Comparison of ENCODE assay signal across 1 cellular context in genomic region chr16:28491970-28492474, GRCh38.
TF ChIP-seq lines count a peak whose summit lies in the region.

CLN3 (minus strand) TSS chr16:28492074; CDS start chr16:28491759, 315 bp downstream.

TF ChIP-seq in HepG2, 621 proteins besides CTCF, POLR2A, EP300 and RAD21 (continued from another document and continues in another):
- TF ChIP-seq ZFP36L2 (CRISPR knock-in tag; IDR thresholded peaks at IDR 0.05), result no peak
- peak; percentile 79; the same call in 1 of the 2 replicates for TF ChIP-seq ARID4A (CRISPR knock-in tag; IDR thresholded peaks at IDR 0.05; ENCODE audit: borderline replicate concordance)
- 0 out of 2 replicates have a peak, but pooled peaks have one; percentile 70 for TF ChIP-seq GLI4 (CRISPR knock-in tag; IDR thresholded peaks at IDR 0.05; ENCODE audit: borderline replicate concordance)
- TF ChIP-seq TRIM24 (CRISPR knock-in tag; IDR thresholded peaks at IDR 0.05), result no peak
- no peak for TF ChIP-seq FLYWCH1 (CRISPR knock-in tag; IDR thresholded peaks at IDR 0.05)
- TF ChIP-seq HNF1A (IDR thresholded peaks at IDR 0.05; ENCODE audit: low read depth), result peak; percentile 59
- TF ChIP-seq HNF1A (CRISPR knock-in tag; IDR thresholded peaks at IDR 0.05; ENCODE audit: borderline replicate concordance), result peak; percentile 66; the same call in 1 of the 2 replicates
- TF ChIP-seq HMGXB3 (CRISPR knock-in tag; IDR thresholded peaks at IDR 0.05; ENCODE audit: borderline replicate concordance), result peak; percentile 53; the same call in 1 of the 2 replicates
- TF ChIP-seq ZNF782 (CRISPR knock-in tag; IDR thresholded peaks at IDR 0.05; ENCODE audit: borderline replicate concordance), result peak; percentile 25; the same call in 1 of the 2 replicates
- TF ChIP-seq CEBPG (CRISPR knock-in tag; IDR thresholded peaks at IDR 0.05), result no peak
- TF ChIP-seq MXD4 (CRISPR knock-in tag; IDR thresholded peaks at IDR 0.05), result peak; percentile 80; the same call in 1 of the 2 replicates
- no peak for TF ChIP-seq ZSCAN29 (CRISPR knock-in tag; conservative IDR thresholded peaks at IDR 0.05)
- TF ChIP-seq SP1 (IDR thresholded peaks at IDR 0.05), result no peak
- TF ChIP-seq SP1 (CRISPR knock-in tag; IDR thresholded peaks at IDR 0.05), result no peak
- TF ChIP-seq ZBTB10 (CRISPR knock-in tag; IDR thresholded peaks at IDR 0.05; ENCODE audit: borderline replicate concordance), result no peak
- 0 out of 4 replicates have a peak, but pooled peaks of 1 of the 2 experiments have one; percentile 34 for TF ChIP-seq KLF16 (CRISPR knock-in tag; IDR thresholded peaks at IDR 0.05)
- peak; percentile 92 for TF ChIP-seq ZNF44 (CRISPR knock-in tag; IDR thresholded peaks at IDR 0.05)
- TF ChIP-seq ZNF660 (CRISPR knock-in tag; IDR thresholded peaks at IDR 0.05; ENCODE audit: borderline replicate concordance, low read depth), result no peak
- TF ChIP-seq ZNF530 (CRISPR knock-in tag; IDR thresholded peaks at IDR 0.05; ENCODE audit: low read depth), result no peak
- no peak for TF ChIP-seq MAFK (conservative IDR thresholded peaks at IDR 0.05 in 1 of 2, IDR thresholded peaks at IDR 0.05 in 1 of 2; ENCODE audit: low read length in 2 of 2)
- no peak for TF ChIP-seq ZMYM3 (CRISPR knock-in tag; IDR thresholded peaks at IDR 0.05)
- TF ChIP-seq KAT7 (CRISPR knock-in tag; IDR thresholded peaks at IDR 0.05; ENCODE audit: borderline replicate concordance), result no peak
- TF ChIP-seq REXO4 (CRISPR knock-in tag; IDR thresholded peaks at IDR 0.05; ENCODE audit: borderline replicate concordance), result no peak
- TF ChIP-seq TOE1 (CRISPR knock-in tag; IDR thresholded peaks at IDR 0.05), result no peak
- TF ChIP-seq PLRG1 (conservative IDR thresholded peaks at IDR 0.05), result no peak
- TF ChIP-seq ZBTB33 (CRISPR knock-in tag; IDR thresholded peaks at IDR 0.05), result no peak
- no peak for TF ChIP-seq ZNF644 (CRISPR knock-in tag; IDR thresholded peaks at IDR 0.05; ENCODE audit: low read depth)
- TF ChIP-seq ZNF235 (CRISPR knock-in tag; IDR thresholded peaks at IDR 0.05; ENCODE audit: borderline replicate concordance), result 0 out of 2 replicates have a peak, but pooled peaks have one; percentile 45
- TF ChIP-seq NFATC3 (CRISPR knock-in tag; IDR thresholded peaks at IDR 0.05), result no peak
- peak; percentile 100 for TF ChIP-seq USF2 (IDR thresholded peaks at IDR 0.05; ENCODE audit: low read depth, low read length)
- peak; percentile 99; the same call in 1 of the 2 replicates for TF ChIP-seq USF2 (CRISPR knock-in tag; IDR thresholded peaks at IDR 0.05; ENCODE audit: borderline replicate concordance)
- TF ChIP-seq ZNF569 (CRISPR knock-in tag; IDR thresholded peaks at IDR 0.05; ENCODE audit: borderline replicate concordance), result no peak
- TF ChIP-seq ZNF788 (CRISPR knock-in tag; IDR thresholded peaks at IDR 0.05; ENCODE audit: borderline replicate concordance), result peak; percentile 76; the same call in 1 of the 2 replicates
- no peak for TF ChIP-seq ZNF513 (CRISPR knock-in tag; conservative IDR thresholded peaks at IDR 0.05)
- no peak for TF ChIP-seq ZNF367 (CRISPR knock-in tag; IDR thresholded peaks at IDR 0.05; ENCODE audit: borderline replicate concordance)
- TF ChIP-seq ZSCAN20 (CRISPR knock-in tag; IDR thresholded peaks at IDR 0.05; ENCODE audit: borderline replicate concordance), result no peak
